ENCODE assay signal across 1 cellular context in genomic region chr3:168094877-168095610, GRCh38.
TF ChIP-seq lines count a peak whose summit lies in the region.

No MANE protein-coding gene starts in this region.

TF ChIP-seq in K562, 482 proteins besides CTCF, POLR2A, EP300 and RAD21 (continued from another document and continues in another):
- peak in 1 of 2 experiments; percentile 28; a peak in 1 of 4 replicates for TF ChIP-seq TEAD1 (CRISPR knock-in tag; IDR thresholded peaks at IDR 0.05)
- no peak for TF ChIP-seq RBM22 (IDR thresholded peaks at IDR 0.05; ENCODE audit: low read depth, low read length, poor library complexity, severe bottlenecking)
- TF ChIP-seq THAP7 (CRISPR knock-in tag; IDR thresholded peaks at IDR 0.05) = no peak
- TF ChIP-seq ETS1 (conservative IDR thresholded peaks at IDR 0.05; ENCODE audit: control insufficient read depth, low read depth, low read length) = 0 out of 2 replicates have a peak, but pooled peaks have one; percentile 27
- no peak for TF ChIP-seq CBFA2T2 (conservative IDR thresholded peaks at IDR 0.05)
- TF ChIP-seq, protein P1, sequence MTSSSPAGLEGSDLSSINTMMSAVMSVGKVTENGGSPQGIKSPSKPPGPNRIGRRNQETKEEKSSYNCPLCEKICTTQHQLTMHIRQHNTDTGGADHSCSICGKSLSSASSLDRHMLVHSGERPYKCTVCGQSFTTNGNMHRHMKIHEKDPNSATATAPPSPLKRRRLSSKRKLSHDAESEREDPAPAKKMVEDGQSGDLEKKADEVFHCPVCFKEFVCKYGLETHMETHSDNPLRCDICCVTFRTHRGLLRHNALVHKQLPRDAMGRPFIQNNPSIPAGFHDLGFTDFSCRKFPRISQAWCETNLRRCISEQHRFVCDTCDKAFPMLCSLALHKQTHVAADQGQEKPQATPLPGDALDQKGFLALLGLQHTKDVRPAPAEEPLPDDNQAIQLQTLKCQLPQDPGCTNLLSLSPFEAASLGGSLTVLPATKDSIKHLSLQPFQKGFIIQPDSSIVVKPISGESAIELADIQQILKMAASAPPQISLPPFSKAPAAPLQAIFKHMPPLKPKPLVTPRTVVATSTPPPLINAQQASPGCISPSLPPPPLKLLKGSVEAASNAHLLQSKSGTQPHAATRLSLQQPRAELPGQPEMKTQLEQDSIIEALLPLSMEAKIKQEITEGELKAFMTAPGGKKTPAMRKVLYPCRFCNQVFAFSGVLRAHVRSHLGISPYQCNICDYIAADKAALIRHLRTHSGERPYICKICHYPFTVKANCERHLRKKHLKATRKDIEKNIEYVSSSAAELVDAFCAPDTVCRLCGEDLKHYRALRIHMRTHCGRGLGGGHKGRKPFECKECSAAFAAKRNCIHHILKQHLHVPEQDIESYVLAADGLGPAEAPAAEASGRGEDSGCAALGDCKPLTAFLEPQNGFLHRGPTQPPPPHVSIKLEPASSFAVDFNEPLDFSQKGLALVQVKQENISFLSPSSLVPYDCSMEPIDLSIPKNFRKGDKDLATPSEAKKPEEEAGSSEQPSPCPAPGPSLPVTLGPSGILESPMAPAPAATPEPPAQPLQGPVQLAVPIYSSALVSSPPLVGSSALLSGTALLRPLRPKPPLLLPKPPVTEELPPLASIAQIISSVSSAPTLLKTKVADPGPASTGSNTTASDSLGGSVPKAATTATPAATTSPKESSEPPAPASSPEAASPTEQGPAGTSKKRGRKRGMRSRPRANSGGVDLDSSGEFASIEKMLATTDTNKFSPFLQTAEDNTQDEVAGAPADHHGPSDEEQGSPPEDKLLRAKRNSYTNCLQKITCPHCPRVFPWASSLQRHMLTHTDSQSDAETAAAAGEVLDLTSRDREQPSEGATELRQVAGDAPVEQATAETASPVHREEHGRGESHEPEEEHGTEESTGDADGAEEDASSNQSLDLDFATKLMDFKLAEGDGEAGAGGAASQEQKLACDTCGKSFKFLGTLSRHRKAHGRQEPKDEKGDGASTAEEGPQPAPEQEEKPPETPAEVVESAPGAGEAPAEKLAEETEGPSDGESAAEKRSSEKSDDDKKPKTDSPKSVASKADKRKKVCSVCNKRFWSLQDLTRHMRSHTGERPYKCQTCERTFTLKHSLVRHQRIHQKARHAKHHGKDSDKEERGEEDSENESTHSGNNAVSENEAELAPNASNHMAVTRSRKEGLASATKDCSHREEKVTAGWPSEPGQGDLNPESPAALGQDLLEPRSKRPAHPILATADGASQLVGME (CRISPR knock-in tag; IDR thresholded peaks at IDR 0.05) = no peak
- no peak for TF ChIP-seq FOXJ3 (CRISPR knock-in tag; IDR thresholded peaks at IDR 0.05)
- TF ChIP-seq, protein P2, sequence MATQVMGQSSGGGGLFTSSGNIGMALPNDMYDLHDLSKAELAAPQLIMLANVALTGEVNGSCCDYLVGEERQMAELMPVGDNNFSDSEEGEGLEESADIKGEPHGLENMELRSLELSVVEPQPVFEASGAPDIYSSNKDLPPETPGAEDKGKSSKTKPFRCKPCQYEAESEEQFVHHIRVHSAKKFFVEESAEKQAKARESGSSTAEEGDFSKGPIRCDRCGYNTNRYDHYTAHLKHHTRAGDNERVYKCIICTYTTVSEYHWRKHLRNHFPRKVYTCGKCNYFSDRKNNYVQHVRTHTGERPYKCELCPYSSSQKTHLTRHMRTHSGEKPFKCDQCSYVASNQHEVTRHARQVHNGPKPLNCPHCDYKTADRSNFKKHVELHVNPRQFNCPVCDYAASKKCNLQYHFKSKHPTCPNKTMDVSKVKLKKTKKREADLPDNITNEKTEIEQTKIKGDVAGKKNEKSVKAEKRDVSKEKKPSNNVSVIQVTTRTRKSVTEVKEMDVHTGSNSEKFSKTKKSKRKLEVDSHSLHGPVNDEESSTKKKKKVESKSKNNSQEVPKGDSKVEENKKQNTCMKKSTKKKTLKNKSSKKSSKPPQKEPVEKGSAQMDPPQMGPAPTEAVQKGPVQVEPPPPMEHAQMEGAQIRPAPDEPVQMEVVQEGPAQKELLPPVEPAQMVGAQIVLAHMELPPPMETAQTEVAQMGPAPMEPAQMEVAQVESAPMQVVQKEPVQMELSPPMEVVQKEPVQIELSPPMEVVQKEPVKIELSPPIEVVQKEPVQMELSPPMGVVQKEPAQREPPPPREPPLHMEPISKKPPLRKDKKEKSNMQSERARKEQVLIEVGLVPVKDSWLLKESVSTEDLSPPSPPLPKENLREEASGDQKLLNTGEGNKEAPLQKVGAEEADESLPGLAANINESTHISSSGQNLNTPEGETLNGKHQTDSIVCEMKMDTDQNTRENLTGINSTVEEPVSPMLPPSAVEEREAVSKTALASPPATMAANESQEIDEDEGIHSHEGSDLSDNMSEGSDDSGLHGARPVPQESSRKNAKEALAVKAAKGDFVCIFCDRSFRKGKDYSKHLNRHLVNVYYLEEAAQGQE (CRISPR knock-in tag; IDR thresholded peaks at IDR 0.05; ENCODE audit: low read depth) = no peak
- no peak for TF ChIP-seq E4F1 (CRISPR knock-in tag; IDR thresholded peaks at IDR 0.05; ENCODE audit: borderline replicate concordance)
- no peak for TF ChIP-seq ZNF717 (CRISPR knock-in tag; IDR thresholded peaks at IDR 0.05)
- TF ChIP-seq ZNF583 (CRISPR knock-in tag; IDR thresholded peaks at IDR 0.05) = no peak
- TF ChIP-seq ZNF449 (CRISPR knock-in tag; IDR thresholded peaks at IDR 0.05) = no peak
- TF ChIP-seq FOSL1 (tag; conservative IDR thresholded peaks at IDR 0.05) = no peak
- no peak for TF ChIP-seq DIDO1 (tag; IDR thresholded peaks at IDR 0.05; ENCODE audit: low read depth)
- TF ChIP-seq CREM (IDR thresholded peaks at IDR 0.05; ENCODE audit: low read depth) = peak; percentile 71
- TF ChIP-seq SAP30 (IDR thresholded peaks at IDR 0.05; ENCODE audit: borderline replicate concordance, insufficient read depth, low read depth, low read length, poor library complexity, severe bottlenecking) = peak; percentile 49
- peak in 1 of 2 experiments; percentile 54; a peak in 1 of 4 replicates for TF ChIP-seq HDAC1 (IDR thresholded peaks at IDR 0.05)
- TF ChIP-seq CAMTA2 (CRISPR knock-in tag; conservative IDR thresholded peaks at IDR 0.05) = no peak
- no peak for TF ChIP-seq JUNB (CRISPR knock-in tag; conservative IDR thresholded peaks at IDR 0.05)
- no peak for TF ChIP-seq SETDB1 (IDR thresholded peaks at IDR 0.05; ENCODE audit: low read length)
- TF ChIP-seq AFF1 (IDR thresholded peaks at IDR 0.05; ENCODE audit: low read depth in 1 of 2, partially characterized antibody in 2 of 2) = no peak
- TF ChIP-seq, protein P3, sequence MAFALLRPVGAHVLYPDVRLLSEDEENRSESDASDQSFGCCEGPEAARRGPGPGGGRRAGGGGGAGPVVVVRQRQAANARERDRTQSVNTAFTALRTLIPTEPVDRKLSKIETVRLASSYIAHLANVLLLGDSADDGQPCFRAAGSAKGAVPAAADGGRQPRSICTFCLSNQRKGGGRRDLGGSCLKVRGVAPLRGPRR (CRISPR knock-in tag; IDR thresholded peaks at IDR 0.05) = no peak
- TF ChIP-seq ZZZ3 (IDR thresholded peaks at IDR 0.05) = no peak
- TF ChIP-seq NEUROD1 (IDR thresholded peaks at IDR 0.05; ENCODE audit: borderline replicate concordance, low read depth, low read length, partially characterized antibody) = no peak
- peak; percentile 67; the same call in 1 of the 2 replicates for TF ChIP-seq TGIF2 (CRISPR knock-in tag; IDR thresholded peaks at IDR 0.05)
- peak; percentile 30 for TF ChIP-seq CCNT2 (IDR thresholded peaks at IDR 0.05; ENCODE audit: borderline replicate concordance, extremely low read depth, insufficient read length, low read depth, low read length)
- 0 out of 4 replicates have a peak, but pooled peaks of 1 of the 2 experiments have one; percentile 16 for TF ChIP-seq FOXA3 (CRISPR knock-in tag; conservative IDR thresholded peaks at IDR 0.05 in 1 of 2, IDR thresholded peaks at IDR 0.05 in 1 of 2)
- no peak for TF ChIP-seq STAG1 (CRISPR knock-in tag; IDR thresholded peaks at IDR 0.05; ENCODE audit: borderline replicate concordance)
- no peak for TF ChIP-seq NFE2 (IDR thresholded peaks at IDR 0.05; ENCODE audit: low read depth)
- no peak; a peak in 1 of 4 replicates for TF ChIP-seq MAZ (CRISPR knock-in tag; conservative IDR thresholded peaks at IDR 0.05 in 1 of 2, IDR thresholded peaks at IDR 0.05 in 1 of 2)
- TF ChIP-seq, protein P4, sequence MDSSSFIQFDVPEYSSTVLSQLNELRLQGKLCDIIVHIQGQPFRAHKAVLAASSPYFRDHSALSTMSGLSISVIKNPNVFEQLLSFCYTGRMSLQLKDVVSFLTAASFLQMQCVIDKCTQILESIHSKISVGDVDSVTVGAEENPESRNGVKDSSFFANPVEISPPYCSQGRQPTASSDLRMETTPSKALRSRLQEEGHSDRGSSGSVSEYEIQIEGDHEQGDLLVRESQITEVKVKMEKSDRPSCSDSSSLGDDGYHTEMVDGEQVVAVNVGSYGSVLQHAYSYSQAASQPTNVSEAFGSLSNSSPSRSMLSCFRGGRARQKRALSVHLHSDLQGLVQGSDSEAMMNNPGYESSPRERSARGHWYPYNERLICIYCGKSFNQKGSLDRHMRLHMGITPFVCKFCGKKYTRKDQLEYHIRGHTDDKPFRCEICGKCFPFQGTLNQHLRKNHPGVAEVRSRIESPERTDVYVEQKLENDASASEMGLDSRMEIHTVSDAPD (CRISPR knock-in tag; IDR thresholded peaks at IDR 0.05) = no peak
- TF ChIP-seq, protein P5, sequence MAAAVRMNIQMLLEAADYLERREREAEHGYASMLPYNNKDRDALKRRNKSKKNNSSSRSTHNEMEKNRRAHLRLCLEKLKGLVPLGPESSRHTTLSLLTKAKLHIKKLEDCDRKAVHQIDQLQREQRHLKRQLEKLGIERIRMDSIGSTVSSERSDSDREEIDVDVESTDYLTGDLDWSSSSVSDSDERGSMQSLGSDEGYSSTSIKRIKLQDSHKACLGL (CRISPR knock-in tag; IDR thresholded peaks at IDR 0.05; ENCODE audit: borderline replicate concordance, poor library complexity, severe bottlenecking) = no peak
- no peak for TF ChIP-seq MTA2 (IDR thresholded peaks at IDR 0.05; ENCODE audit: low read depth)
- TF ChIP-seq FOS (IDR thresholded peaks at IDR 0.05; ENCODE audit: extremely low read depth, insufficient read length) = no peak
- TF ChIP-seq NR1H2 (CRISPR knock-in tag; IDR thresholded peaks at IDR 0.05) = no peak
- no peak for TF ChIP-seq SMARCC2 (IDR thresholded peaks at IDR 0.05; ENCODE audit: low read depth)
- no peak for TF ChIP-seq ZNF354B (CRISPR knock-in tag; IDR thresholded peaks at IDR 0.05)
